In the genomic region with DNA sequence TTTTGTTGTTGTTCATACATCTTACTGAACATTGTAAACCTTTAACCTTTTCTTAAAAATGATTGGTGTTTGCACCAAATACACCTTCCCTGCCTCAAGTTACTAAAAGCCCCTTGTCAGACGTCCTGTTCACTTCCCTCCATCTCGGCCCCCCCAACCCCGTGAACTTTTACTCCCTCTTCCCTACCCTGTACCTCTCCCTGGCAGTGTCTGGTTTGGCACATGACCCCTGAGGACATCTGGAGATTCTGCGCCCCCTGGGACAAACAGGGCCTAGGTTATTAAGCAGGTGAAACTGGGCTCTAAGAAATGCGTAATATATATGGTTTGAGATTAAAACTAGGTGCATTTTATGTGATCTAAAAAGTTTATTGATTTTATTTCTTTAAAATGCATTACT, we compare ENCODE assay signal across 1 cellular context.
TF ChIP-seq lines count a peak whose summit lies in the region.

No MANE protein-coding gene starts in this region.

TF ChIP-seq in A549, 52 proteins besides CTCF, POLR2A, EP300 and RAD21 (continued from another document):
- TF ChIP-seq, protein P1, sequence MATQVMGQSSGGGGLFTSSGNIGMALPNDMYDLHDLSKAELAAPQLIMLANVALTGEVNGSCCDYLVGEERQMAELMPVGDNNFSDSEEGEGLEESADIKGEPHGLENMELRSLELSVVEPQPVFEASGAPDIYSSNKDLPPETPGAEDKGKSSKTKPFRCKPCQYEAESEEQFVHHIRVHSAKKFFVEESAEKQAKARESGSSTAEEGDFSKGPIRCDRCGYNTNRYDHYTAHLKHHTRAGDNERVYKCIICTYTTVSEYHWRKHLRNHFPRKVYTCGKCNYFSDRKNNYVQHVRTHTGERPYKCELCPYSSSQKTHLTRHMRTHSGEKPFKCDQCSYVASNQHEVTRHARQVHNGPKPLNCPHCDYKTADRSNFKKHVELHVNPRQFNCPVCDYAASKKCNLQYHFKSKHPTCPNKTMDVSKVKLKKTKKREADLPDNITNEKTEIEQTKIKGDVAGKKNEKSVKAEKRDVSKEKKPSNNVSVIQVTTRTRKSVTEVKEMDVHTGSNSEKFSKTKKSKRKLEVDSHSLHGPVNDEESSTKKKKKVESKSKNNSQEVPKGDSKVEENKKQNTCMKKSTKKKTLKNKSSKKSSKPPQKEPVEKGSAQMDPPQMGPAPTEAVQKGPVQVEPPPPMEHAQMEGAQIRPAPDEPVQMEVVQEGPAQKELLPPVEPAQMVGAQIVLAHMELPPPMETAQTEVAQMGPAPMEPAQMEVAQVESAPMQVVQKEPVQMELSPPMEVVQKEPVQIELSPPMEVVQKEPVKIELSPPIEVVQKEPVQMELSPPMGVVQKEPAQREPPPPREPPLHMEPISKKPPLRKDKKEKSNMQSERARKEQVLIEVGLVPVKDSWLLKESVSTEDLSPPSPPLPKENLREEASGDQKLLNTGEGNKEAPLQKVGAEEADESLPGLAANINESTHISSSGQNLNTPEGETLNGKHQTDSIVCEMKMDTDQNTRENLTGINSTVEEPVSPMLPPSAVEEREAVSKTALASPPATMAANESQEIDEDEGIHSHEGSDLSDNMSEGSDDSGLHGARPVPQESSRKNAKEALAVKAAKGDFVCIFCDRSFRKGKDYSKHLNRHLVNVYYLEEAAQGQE (IDR thresholded peaks at IDR 0.05) = no peak
- no peak for TF ChIP-seq BHLHE40 (IDR thresholded peaks at IDR 0.05; ENCODE audit: low read depth, low read length)
